1 cellular context compared by ENCODE assay signal in the genomic region with DNA sequence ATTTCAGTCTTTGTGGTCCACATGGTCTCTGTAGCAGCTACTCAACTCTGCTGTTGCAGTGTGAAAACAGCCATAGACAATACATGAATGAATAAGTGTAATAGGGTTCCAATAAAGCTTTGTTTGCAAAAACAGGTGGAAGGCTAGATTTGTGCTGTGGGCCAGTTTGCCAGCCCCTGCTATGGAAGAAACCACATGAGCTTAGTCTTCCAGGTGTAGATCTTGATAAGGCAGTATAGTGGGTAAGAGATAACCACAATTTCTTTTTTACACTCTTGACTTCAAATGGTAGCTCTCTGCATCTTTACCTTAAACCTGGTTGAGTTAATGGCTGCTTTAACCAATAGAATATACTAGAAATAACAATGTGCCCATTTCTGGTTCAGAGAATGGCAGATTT.
TF ChIP-seq lines count a peak whose summit lies in the region.

No MANE protein-coding gene starts in this region.

TF ChIP-seq in SK-N-SH, 30 proteins besides CTCF, POLR2A, EP300 and RAD21 (continued from another document):
- TF ChIP-seq, protein P1, sequence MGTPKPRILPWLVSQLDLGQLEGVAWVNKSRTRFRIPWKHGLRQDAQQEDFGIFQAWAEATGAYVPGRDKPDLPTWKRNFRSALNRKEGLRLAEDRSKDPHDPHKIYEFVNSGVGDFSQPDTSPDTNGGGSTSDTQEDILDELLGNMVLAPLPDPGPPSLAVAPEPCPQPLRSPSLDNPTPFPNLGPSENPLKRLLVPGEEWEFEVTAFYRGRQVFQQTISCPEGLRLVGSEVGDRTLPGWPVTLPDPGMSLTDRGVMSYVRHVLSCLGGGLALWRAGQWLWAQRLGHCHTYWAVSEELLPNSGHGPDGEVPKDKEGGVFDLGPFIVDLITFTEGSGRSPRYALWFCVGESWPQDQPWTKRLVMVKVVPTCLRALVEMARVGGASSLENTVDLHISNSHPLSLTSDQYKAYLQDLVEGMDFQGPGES (IDR thresholded peaks at IDR 0.05; ENCODE audit: low read depth, low read length): no peak
- TF ChIP-seq MEF2A (IDR thresholded peaks at IDR 0.05; ENCODE audit: borderline replicate concordance, low read depth): no peak
- TF ChIP-seq ZBTB33 (IDR thresholded peaks at IDR 0.05; ENCODE audit: borderline replicate concordance, low read depth): no peak
- no peak for TF ChIP-seq FOSL2 (IDR thresholded peaks at IDR 0.05; ENCODE audit: borderline replicate concordance, low read depth)
- no peak for TF ChIP-seq TCF12 (IDR thresholded peaks at IDR 0.05)
- TF ChIP-seq NRF1 (IDR thresholded peaks at IDR 0.05; ENCODE audit: low read depth, low read length): no peak
- no peak for TF ChIP-seq RFX5 (IDR thresholded peaks at IDR 0.05; ENCODE audit: low read length)
